In the genomic region with DNA sequence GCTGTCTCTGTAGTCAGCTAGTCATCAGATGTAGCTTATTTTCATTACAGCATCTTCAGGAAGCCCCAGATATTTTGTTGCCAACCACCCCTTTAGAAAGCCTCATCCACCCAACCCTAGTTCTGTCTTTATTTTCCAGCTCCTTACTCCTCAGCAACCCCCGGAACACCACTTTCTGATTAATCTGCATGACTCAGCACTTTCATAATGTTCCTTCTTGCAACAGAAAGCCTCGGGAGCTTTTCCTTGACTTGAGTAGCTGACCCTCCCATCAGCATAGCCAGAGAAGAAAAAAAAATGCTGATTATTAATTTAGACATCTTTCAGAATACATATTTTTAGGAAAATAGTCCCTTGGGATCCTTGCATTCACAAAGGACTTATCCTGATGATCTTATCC, we compare ENCODE assay signal across 14 cellular contexts.
A peak's percentile ranks its signal among the peaks of the same experiment; 100 is the strongest.
DNase-seq lines count a peak whose midpoint lies in the region; ATAC-seq, FAIRE-seq and TF ChIP-seq lines count a peak whose summit lies in the region.
"Had no signal": no experiment of that assay in that cellular context is flagged by ENCODE, and none has a peak within 500 bp of the region (broad histone marks: within the 10 kb centered on the region; RNA-seq: fewer than 3 reads in every experiment).

No MANE protein-coding gene starts in this region.

- no peak overlapping the region for H2AFZ ChIP-seq in hepatocyte

- H3K27ac ChIP-seq in heart right ventricle, result peak overlapping the region in 1 of 10 donors; percentile 12
- no peak overlapping the region for H3K27ac ChIP-seq in hepatocyte
- no peak overlapping the region for H3K27ac ChIP-seq in aorta (ENCODE audit: low read depth in 1 of 2, low read length in 2 of 2)
- H3K27ac ChIP-seq in kidney (ENCODE audit: low read depth in 2 of 2, low read length in 2 of 2), result no peak overlapping the region
- H3K27ac ChIP-seq: BLaER1 had no signal

- H3K4me3 ChIP-seq in heart right ventricle (no peak overlapping the region), astrocyte of the cerebellum (ENCODE audit: low read depth, low read length) (no peak overlapping the region), hepatocyte (no peak overlapping the region), aorta (ENCODE audit: low read length in 2 of 2) (no peak overlapping the region), kidney (ENCODE audit: low read length in 2 of 2) (no peak overlapping the region)
- H3K4me3 ChIP-seq: BLaER1, GM12878 had no signal

- 34 to 40% methylated on average over 2 of the region's 2 CpGs for WGBS in heart right ventricle, 2 donors
- 38% methylated on average over 2 of the region's 2 CpGs for WGBS in hepatocyte (ENCODE audit: low lambda C conversion rate, missing lambda C conversion rate)
- 0 to 3% methylated on average over 2 of the region's 2 CpGs for WGBS in aorta, 2 donors

- intact Hi-C loops in heart right ventricle (cut with DNase I) (no loop called here), cardiac septum (cut with DNase I) (no loop called here), aorta (cut with DNase I) (no loop called here), kidney (cut with DNase I) (no loop called here)

- H3K9me2 ChIP-seq in hepatocyte (replicated peaks; ENCODE audit: insufficient read depth), result no peaks in the 10 kb centered on the region

- no peaks in the 10 kb centered on the region for H3K79me2 ChIP-seq in hepatocyte

- no peak for FAIRE-seq in kidney (lab: Jason Lieb, UNC)
- FAIRE-seq: GM12878 had no signal

- H3K27me3 ChIP-seq in heart right ventricle (no peaks in the 10 kb centered on the region), hepatocyte (no peaks in the 10 kb centered on the region), aorta (ENCODE audit: control insufficient read depth in 1 of 2, insufficient read depth in 2 of 2, low read length in 1 of 2) (no peaks in the 10 kb centered on the region)
- H3K27me3 ChIP-seq: BLaER1 had no signal

- no peaks in the 10 kb centered on the region for H3K36me3 ChIP-seq in heart right ventricle
- H3K36me3 ChIP-seq in hepatocyte (replicated peaks; ENCODE audit: insufficient read depth, low read depth), result no peaks in the 10 kb centered on the region
- H3K36me3 ChIP-seq in aorta (ENCODE audit: control insufficient read depth in 1 of 2, insufficient read depth in 2 of 2, low read length in 1 of 2), result no peaks in the 10 kb centered on the region
- no peaks in the 10 kb centered on the region for H3K36me3 ChIP-seq in kidney (ENCODE audit: control insufficient read depth in 1 of 2, insufficient read depth in 2 of 2, low read length in 2 of 2)
- H3K36me3 ChIP-seq: BLaER1 had no signal

- DNase-seq in heart right ventricle (no peak), cardiac septum (ENCODE audit: low spot score) (no peak), astrocyte of the cerebellum (ENCODE audit: low read depth) (peak; percentile 15), hepatocyte (ENCODE audit: low spot score) (peak; percentile 23), aorta (no peak), kidney (no peak)
- DNase-seq: activated CD8-positive, alpha-beta memory T cell treated with anti-CD3 and anti-CD28 coated beads for 24 hours; NCI-H524; stimulated activated naive CD8-positive, alpha-beta T cell treated with anti-CD3 and anti-CD28 coated beads, Interleukin-15, Interleukin-2, amounts not matched to agents 100 U/mL and 50 U/mL, for 24 hours; T-cell had no signal

- H3K4me2 ChIP-seq in hepatocyte, result no peak overlapping the region
- H3K4me2 ChIP-seq: BLaER1 had no signal

- peaks cover 0 to 11% (median 0%) of the 10 kb centered on the region in 9 donors for H3K4me1 ChIP-seq in heart right ventricle
- no peaks in the 10 kb centered on the region for H3K4me1 ChIP-seq in hepatocyte (ENCODE audit: insufficient read depth)
- H3K4me1 ChIP-seq in aorta (ENCODE audit: control insufficient read depth in 1 of 2, insufficient read depth in 2 of 2, low read length in 2 of 2), result peaks cover 0 to 2% of the 10 kb centered on the region in 2 donors
- peaks cover 0 to 6% of the 10 kb centered on the region in 2 donors for H3K4me1 ChIP-seq in kidney (ENCODE audit: control insufficient read depth in 1 of 2, insufficient read depth in 1 of 2, low read depth in 1 of 2, low read length in 2 of 2)
- H3K4me1 ChIP-seq: BLaER1 had no signal

- ATAC-seq in heart right ventricle (peak in 6 of 8 donors; percentile 33 to 87 (median 49)), aorta (ENCODE audit: low FRiP score) (peak; percentile 74), HG02763 (IDR thresholded peaks at IDR 0.05; ENCODE audit: unreplicated experiment) (no peak), GM21737 (IDR thresholded peaks at IDR 0.05; ENCODE audit: unreplicated experiment) (no peak)
- ATAC-seq: GM12878; stimulated activated naive CD8-positive, alpha-beta T cell treated with anti-CD3 and anti-CD28 coated beads, Interleukin-15, Interleukin-2, amounts not matched to agents 100 U/mL and 50 U/mL, for 24 hours; T-cell had no signal

- H3K9me3 ChIP-seq in heart right ventricle (peaks cover 0 to 9% (median 0%) of the 10 kb centered on the region in 11 donors), hepatocyte (ENCODE audit: low read depth) (no peaks in the 10 kb centered on the region), aorta (ENCODE audit: control insufficient read depth, low read length) (no peaks in the 10 kb centered on the region), kidney (ENCODE audit: control insufficient read depth in 1 of 2, low read length in 2 of 2) (no peaks in the 10 kb centered on the region)

- no peaks in the 10 kb centered on the region for H4K20me1 ChIP-seq in hepatocyte (ENCODE audit: insufficient read depth, poor library complexity, severe bottlenecking)
- H4K20me1 ChIP-seq: BLaER1 had no signal

- TF ChIP-seq CTCF in heart right ventricle (IDR thresholded peaks at IDR 0.05) (no peak), astrocyte of the cerebellum (IDR thresholded peaks at IDR 0.05; ENCODE audit: low read depth, low read length, missing control alignments) (no peak), hepatocyte (IDR thresholded peaks at IDR 0.05; ENCODE audit: poor library complexity) (no peak), kidney (IDR thresholded peaks at IDR 0.05; ENCODE audit: borderline replicate concordance, extremely low read depth, insufficient read depth) (no peak)

- in situ Hi-C loops in astrocyte of the cerebellum (cut with HindIII; ENCODE audit: low sequenced_read_pairs), result no loop called here

- no peak overlapping the region for H3K9ac ChIP-seq in kidney (ENCODE audit: low read length in 2 of 2)
- H3K9ac ChIP-seq: BLaER1 had no signal

Comparison
In these comparisons a context has a peak if more than half of its experiments do, and no peak if none do; other contexts are left out.
1. ATAC-seq: peak in heart right ventricle (6 of 8) and aorta (single experiment); none in HG02763 (single experiment) and GM21737 (single experiment).
2. DNase-seq: peak in astrocyte of the cerebellum (single experiment) and hepatocyte (single experiment); none in heart right ventricle (0 of 2), cardiac septum (single experiment), aorta (0 of 2) and kidney (single experiment).